28 cellular contexts compared by ENCODE assay signal in the genomic region with DNA sequence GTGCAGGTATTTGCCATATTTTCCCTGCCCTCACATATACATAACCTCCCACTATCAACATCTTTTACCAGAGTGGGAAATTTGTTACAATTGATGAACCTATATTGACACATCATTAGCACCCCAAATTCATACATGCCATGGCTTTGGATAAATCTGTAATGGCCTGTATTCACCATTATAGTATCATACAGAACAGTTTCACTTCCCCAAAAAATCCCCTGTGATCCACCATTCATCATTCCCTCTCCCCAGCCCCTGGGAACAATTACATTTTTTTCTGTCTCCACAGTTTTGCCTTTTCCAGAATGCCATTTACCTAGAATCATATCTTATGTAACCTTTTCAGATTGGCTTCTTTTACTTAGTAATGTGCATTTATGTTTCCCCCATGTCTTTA.
"Had no signal": no experiment of that assay in that cellular context is flagged by ENCODE, and none has a peak within 500 bp of the region (broad histone marks: within the 10 kb centered on the region; RNA-seq: fewer than 3 reads in every experiment).

No MANE protein-coding gene starts in this region.

- H3K9me3 Mint-ChIP-seq: stimulated activated effector memory CD8-positive, alpha-beta T cell treated with anti-CD3 and anti-CD28 coated beads, Interleukin-12 subunit alpha, Interleukin-12 subunit beta, amount 100 ng/mL, for 72 hours; stimulated activated naive B cell treated with anti-CD40 and anti-IgM and Interleukin-4, amounts not matched to agents 10 μg/mL and 1 μg/mL and 100 μg/mL, for 72 hours; stimulated activated naive CD8-positive, alpha-beta T cell treated with anti-CD3 and anti-CD28 coated beads, Interleukin-15, Interleukin-2, amounts not matched to agents 100 ng/mL and 50 ng/mL, for 24 hours had no signal

- H3K9me3 ChIP-seq: ovary, psoas muscle, right lobe of liver, sigmoid colon, stomach, thoracic aorta, thyroid gland, tibial nerve, upper lobe of left lung, vagina had no signal

- H3K27ac Mint-ChIP-seq: nephron; neural progenitor cell; progenitor cell of endocrine pancreas; stimulated activated effector memory CD8-positive, alpha-beta T cell treated with anti-CD3 and anti-CD28 coated beads, Interleukin-12 subunit alpha, Interleukin-12 subunit beta, amount 100 ng/mL, for 72 hours; stimulated activated naive B cell treated with anti-CD40 and anti-IgM and Interleukin-4, amounts not matched to agents 10 μg/mL and 1 μg/mL and 100 μg/mL, for 72 hours; stimulated activated naive CD8-positive, alpha-beta T cell treated with anti-CD3 and anti-CD28 coated beads, Interleukin-15, Interleukin-2, amounts not matched to agents 100 ng/mL and 50 ng/mL, for 24 hours had no signal

- H3K4me1 Mint-ChIP-seq: stimulated activated effector memory CD8-positive, alpha-beta T cell treated with anti-CD3 and anti-CD28 coated beads, Interleukin-12 subunit alpha, Interleukin-12 subunit beta, amount 100 ng/mL, for 72 hours had no signal

- H3K27me3 ChIP-seq: neural progenitor cell, ovary, right lobe of liver, sigmoid colon, thyroid gland, upper lobe of left lung, vagina had no signal

- FAIRE-seq: small intestine, urothelium cell line had no signal

- H3K36me3 Mint-ChIP-seq: neural progenitor cell; stimulated activated effector memory CD8-positive, alpha-beta T cell treated with anti-CD3 and anti-CD28 coated beads, Interleukin-12 subunit alpha, Interleukin-12 subunit beta, amount 100 ng/mL, for 72 hours; stimulated activated naive B cell treated with anti-CD40 and anti-IgM and Interleukin-4, amounts not matched to agents 10 μg/mL and 1 μg/mL and 100 μg/mL, for 72 hours had no signal

- H3K4me3 Mint-ChIP-seq: nephron; neural progenitor cell; stimulated activated effector memory CD8-positive, alpha-beta T cell treated with anti-CD3 and anti-CD28 coated beads, Interleukin-12 subunit alpha, Interleukin-12 subunit beta, amount 100 ng/mL, for 72 hours; stimulated activated naive B cell treated with anti-CD40 and anti-IgM and Interleukin-4, amounts not matched to agents 10 μg/mL and 1 μg/mL and 100 μg/mL, for 72 hours; stimulated activated naive CD8-positive, alpha-beta T cell treated with anti-CD3 and anti-CD28 coated beads, Interleukin-15, Interleukin-2, amounts not matched to agents 100 ng/mL and 50 ng/mL, for 24 hours had no signal

- H3K4me1 ChIP-seq: neural progenitor cell, parathyroid adenoma, psoas muscle, right lobe of liver, sigmoid colon, stomach, thyroid gland, tibial nerve, upper lobe of left lung, vagina had no signal

- H3K27ac ChIP-seq: neural progenitor cell, ovary, parathyroid adenoma, psoas muscle, right lobe of liver, sigmoid colon, stomach, thoracic aorta, thyroid gland, tibial nerve, upper lobe of left lung, vagina had no signal

- H3K36me3 ChIP-seq: neural progenitor cell, ovary, right lobe of liver, sigmoid colon, stomach, thoracic aorta, thyroid gland, tibial nerve, upper lobe of left lung, vagina had no signal

- DNase-seq: occipital lobe; ovary; posterior cingulate gyrus; psoas muscle; right cardiac atrium; right lobe of liver; sigmoid colon; small intestine; stimulated activated CD4-positive, alpha-beta T cell treated with anti-CD3 and anti-CD28 coated beads, Interleukin-15, amount 100 ng/mL, for 24 hours; stimulated activated CD4-positive, alpha-beta T cell treated with anti-CD3 and anti-CD28 coated beads, Interleukin-2, amount 100 ng/mL, for 24 hours; stimulated activated CD4-positive, alpha-beta T cell treated with anti-CD3 and anti-CD28 coated beads, Interleukin-2, amount 100 ng/mL, for 48 hours; stimulated activated CD4-positive, alpha-beta T cell treated with anti-CD3 and anti-CD28 coated beads, Interleukin-4, amount 100 ng/mL, for 24 hours; stimulated activated naive B cell treated with anti-CD40 and anti-IgM and Interleukin-4, amounts not matched to agents 10 μg/mL and 1 μg/mL and 100 μg/mL, for 72 hours; stimulated activated naive CD4-positive, alpha-beta T cell treated with Interleukin-2 at 50 U/mL for 16 hours; stomach; thyroid gland; trophoblast cell; upper lobe of left lung had no signal

- H3K4me3 ChIP-seq: neural progenitor cell, ovary, psoas muscle, right lobe of liver, sigmoid colon, stomach, thoracic aorta, thyroid gland, tibial nerve, upper lobe of left lung, vagina had no signal
